ENCODE assay signal across 13 cellular contexts in the genomic region with DNA sequence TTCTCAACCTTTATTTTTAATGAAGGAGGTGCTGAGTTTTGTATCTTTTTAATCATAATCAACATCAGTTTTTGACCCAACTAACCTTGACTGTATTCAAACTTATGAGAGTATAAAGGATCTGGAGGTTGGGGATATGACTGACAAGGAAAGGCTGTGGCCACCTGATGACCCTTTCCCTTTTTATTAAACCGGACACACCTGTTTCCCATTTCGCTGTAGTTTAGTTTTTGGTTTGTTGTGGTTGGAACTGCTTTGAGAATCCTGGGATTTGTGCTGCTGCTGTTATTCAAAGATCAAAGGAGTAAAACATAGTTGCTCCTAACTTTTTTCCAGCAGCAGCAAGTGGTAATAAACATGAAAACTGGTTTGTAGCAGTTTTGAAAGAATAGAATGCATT. TPM values are rescaled to one million over a fixed set of nuclear protein-coding genes. Genes with fewer than 3 reads are reported as not detected.
DNase-seq lines count a peak whose midpoint lies in the region; ATAC-seq, FAIRE-seq and TF ChIP-seq lines count a peak whose summit lies in the region.
"Had no signal": no experiment of that assay in that cellular context is flagged by ENCODE, and none has a peak within 500 bp of the region (broad histone marks: within the 10 kb centered on the region; RNA-seq: fewer than 3 reads in every experiment).

No MANE protein-coding gene starts in this region.

- H3K79me2 ChIP-seq in keratinocyte (ENCODE audit: control insufficient read depth, insufficient read depth, low read length), result no peaks in the 10 kb centered on the region

- H3K27me3 Mint-ChIP-seq in activated T-cell treated with anti-CD3 and anti-CD28 coated beads, Interleukin-2, amount 50 U/mL, for 24 hours, result no peaks in the 10 kb centered on the region
- H3K27me3 Mint-ChIP-seq in natural killer cell (ENCODE audit: low read depth in 2 of 2), result no peaks in the 10 kb centered on the region
- H3K27me3 Mint-ChIP-seq in natural killer cell treated with Interleukin-12 subunit alpha and Interleukin-12 subunit beta and Interleukin-15 and Interleukin-18, amount 100 ng/mL, for 72 hours, result no peaks in the 10 kb centered on the region
- H3K27me3 Mint-ChIP-seq in stimulated activated naive B cell treated with anti-CD40 and anti-IgM and Interleukin-4, amounts not matched to agents 10 μg/mL and 1 μg/mL and 100 μg/mL, for 72 hours, result no peaks in the 10 kb centered on the region
- H3K27me3 Mint-ChIP-seq: CD4-positive, CD25-positive, alpha-beta regulatory T cell had no signal

- intact Hi-C loops in natural killer cell (cut with micrococcal nuclease), result no loop called here

- no peaks in the 10 kb centered on the region for H3K9me1 ChIP-seq in keratinocyte (ENCODE audit: control insufficient read depth, extremely low read depth, insufficient read depth, low read length)

- peaks cover 96% of the 10 kb centered on the region for H3K36me3 Mint-ChIP-seq in activated T-cell treated with anti-CD3 and anti-CD28 coated beads, Interleukin-2, amount 50 U/mL, for 24 hours (ENCODE audit: low read depth)
- peaks cover 41% of the 10 kb centered on the region for H3K36me3 Mint-ChIP-seq in natural killer cell
- peaks cover 28% of the 10 kb centered on the region for H3K36me3 Mint-ChIP-seq in natural killer cell treated with Interleukin-12 subunit alpha and Interleukin-12 subunit beta and Interleukin-15 and Interleukin-18, amount 100 ng/mL, for 72 hours
- H3K36me3 Mint-ChIP-seq in stimulated activated naive B cell treated with anti-CD40 and anti-IgM and Interleukin-4, amounts not matched to agents 10 μg/mL and 1 μg/mL and 100 μg/mL, for 72 hours, result peaks cover 40 to 42% of the 10 kb centered on the region in 2 donors

- no peaks in the 10 kb centered on the region for H3K27me3 ChIP-seq in keratinocyte (ENCODE audit: control insufficient read depth, extremely low read depth, insufficient read depth, low read length)

- no peaks in the 10 kb centered on the region for H3K4me1 ChIP-seq in keratinocyte (ENCODE audit: control insufficient read depth, extremely low read depth, insufficient read depth, low read length)

- dilution Hi-C loops in keratinocyte (cut with MboI; ENCODE audit: extremely low pct_ligation_motif_present, low sequenced_read_pairs), result no loop called here

- no peak overlapping the region for H3K4me3 Mint-ChIP-seq in activated T-cell treated with anti-CD3 and anti-CD28 coated beads, Interleukin-2, amount 50 U/mL, for 24 hours
- no peak overlapping the region for H3K4me3 Mint-ChIP-seq in natural killer cell
- H3K4me3 Mint-ChIP-seq in natural killer cell treated with Interleukin-12 subunit alpha and Interleukin-12 subunit beta and Interleukin-15 and Interleukin-18, amount 100 ng/mL, for 72 hours, result no peak overlapping the region
- no peak overlapping the region for H3K4me3 Mint-ChIP-seq in stimulated activated naive B cell treated with anti-CD40 and anti-IgM and Interleukin-4, amounts not matched to agents 10 μg/mL and 1 μg/mL and 100 μg/mL, for 72 hours
- H3K4me3 Mint-ChIP-seq: CD4-positive, CD25-positive, alpha-beta regulatory T cell; GM23338 had no signal

- H3K27ac Mint-ChIP-seq in activated T-cell treated with anti-CD3 and anti-CD28 coated beads, Interleukin-2, amount 50 U/mL, for 24 hours, result peak overlapping the region; percentile 63
- peak overlapping the region; percentile 2 to 19 for H3K27ac Mint-ChIP-seq in natural killer cell
- H3K27ac Mint-ChIP-seq in natural killer cell treated with Interleukin-12 subunit alpha and Interleukin-12 subunit beta and Interleukin-15 and Interleukin-18, amount 100 ng/mL, for 72 hours, result no peak overlapping the region
- peak overlapping the region; percentile 27 for H3K27ac Mint-ChIP-seq in stimulated activated naive B cell treated with anti-CD40 and anti-IgM and Interleukin-4, amounts not matched to agents 10 μg/mL and 1 μg/mL and 100 μg/mL, for 72 hours
- H3K27ac Mint-ChIP-seq: CD4-positive, CD25-positive, alpha-beta regulatory T cell; GM23338 had no signal

- ATAC-seq in natural killer cell (no peak), left lobe of liver (no peak)
- ATAC-seq in natural killer cell treated with Interleukin-12 subunit alpha and Interleukin-12 subunit beta and Interleukin-15 and Interleukin-18, amount 100 ng/mL, for 72 hours, result no peak
- ATAC-seq in stimulated activated naive B cell treated with anti-CD40 and anti-IgM and Interleukin-4, amounts not matched to agents 10 μg/mL and 1 μg/mL and 100 μg/mL, for 72 hours (replicated peaks), result no peak
- ATAC-seq: GM23338 had no signal

- no peaks in the 10 kb centered on the region for H3K9me3 ChIP-seq in keratinocyte (ENCODE audit: control insufficient read depth, low read depth, low read length)

- no peak overlapping the region for H2AFZ ChIP-seq in keratinocyte (ENCODE audit: control insufficient read depth, low read length)
- H2AFZ ChIP-seq: GM23338 had no signal

- H3K9ac ChIP-seq in keratinocyte (ENCODE audit: control insufficient read depth, extremely low read depth, insufficient read depth, low read length), result no peak overlapping the region

- H4K20me1 ChIP-seq in keratinocyte (ENCODE audit: control insufficient read depth, extremely low read depth, insufficient read depth, low read length), result no peaks in the 10 kb centered on the region

- DNase-seq in activated T-cell treated with anti-CD3 and anti-CD28 coated beads, Interleukin-2, amount 50 U/mL, for 24 hours, result no peak
- DNase-seq in activated T-cell treated with anti-CD3 and anti-CD28 coated beads for 4 hours (no peak), natural killer cell (no peak), keratinocyte (ENCODE audit: low read depth, low spot score) (no peak), left lobe of liver (ENCODE audit: low spot score) (no peak)
- DNase-seq in natural killer cell treated with Interleukin-12 subunit alpha and Interleukin-12 subunit beta and Interleukin-15 and Interleukin-18, amount 100 ng/mL, for 72 hours (ENCODE audit: low spot score), result no peak
- DNase-seq in stimulated activated naive B cell treated with anti-CD40 and anti-IgM and Interleukin-4, amounts not matched to agents 10 μg/mL and 1 μg/mL and 100 μg/mL, for 72 hours, result no peak
- no peak for DNase-seq in activated CD4-positive, CD25-positive, alpha-beta regulatory T cell (lab: John Stamatoyannopoulos, UW)
- DNase-seq: CD4-positive, CD25-positive, alpha-beta regulatory T cell; DMS53; H7 had no signal

- peak; percentile 23 for FAIRE-seq in keratinocyte (lab: Jason Lieb, UNC)

- peaks cover 24 to 25% of the 10 kb centered on the region in 2 experiments for H3K36me3 ChIP-seq in keratinocyte (ENCODE audit: control insufficient read depth in 2 of 2, extremely low read depth in 1 of 2, insufficient read depth in 2 of 2, low read length in 2 of 2)

- no peak overlapping the region for H3K27ac ChIP-seq in keratinocyte (ENCODE audit: control insufficient read depth, insufficient read depth, low read length)
- H3K27ac ChIP-seq: 22Rv1 had no signal

- no peak overlapping the region for H3K4me2 ChIP-seq in keratinocyte (ENCODE audit: control insufficient read depth, extremely low read depth, insufficient read depth, low read depth, low read length)
- H3K4me2 ChIP-seq: GM23338 had no signal

- H3K9me3 Mint-ChIP-seq in activated T-cell treated with anti-CD3 and anti-CD28 coated beads, Interleukin-2, amount 50 U/mL, for 24 hours, result no peaks in the 10 kb centered on the region
- no peaks in the 10 kb centered on the region for H3K9me3 Mint-ChIP-seq in natural killer cell
- H3K9me3 Mint-ChIP-seq in natural killer cell treated with Interleukin-12 subunit alpha and Interleukin-12 subunit beta and Interleukin-15 and Interleukin-18, amount 100 ng/mL, for 72 hours, result no peaks in the 10 kb centered on the region
- H3K9me3 Mint-ChIP-seq in stimulated activated naive B cell treated with anti-CD40 and anti-IgM and Interleukin-4, amounts not matched to agents 10 μg/mL and 1 μg/mL and 100 μg/mL, for 72 hours, result no peaks in the 10 kb centered on the region
- H3K9me3 Mint-ChIP-seq: CD4-positive, CD25-positive, alpha-beta regulatory T cell; GM23338 had no signal

- peaks cover 35% of the 10 kb centered on the region for H3K4me1 Mint-ChIP-seq in activated T-cell treated with anti-CD3 and anti-CD28 coated beads, Interleukin-2, amount 50 U/mL, for 24 hours (ENCODE audit: low read depth)
- peaks cover 8 to 13% of the 10 kb centered on the region in 2 donors for H3K4me1 Mint-ChIP-seq in natural killer cell
- H3K4me1 Mint-ChIP-seq in natural killer cell treated with Interleukin-12 subunit alpha and Interleukin-12 subunit beta and Interleukin-15 and Interleukin-18, amount 100 ng/mL, for 72 hours (ENCODE audit: low read depth in 2 of 2), result peaks cover 0 to 6% of the 10 kb centered on the region in 2 donors
- H3K4me1 Mint-ChIP-seq in stimulated activated naive B cell treated with anti-CD40 and anti-IgM and Interleukin-4, amounts not matched to agents 10 μg/mL and 1 μg/mL and 100 μg/mL, for 72 hours, result no peaks in the 10 kb centered on the region
- H3K4me1 Mint-ChIP-seq: GM23338 had no signal

- H3K4me3 ChIP-seq in keratinocyte (ENCODE audit: control insufficient read depth in 2 of 3, extremely low read depth in 1 of 3, insufficient read depth in 2 of 3, low read depth in 1 of 3, low read length in 3 of 3), result no peak overlapping the region
- H3K4me3 ChIP-seq: GM23338 had no signal

- TF ChIP-seq CTCF in natural killer cell (IDR thresholded peaks at IDR 0.05) (no peak), keratinocyte (optimal IDR thresholded peaks at IDR 0.05 in 1 of 3, IDR thresholded peaks at IDR 0.05 in 1 of 3, conservative IDR thresholded peaks at IDR 0.05 in 1 of 3; ENCODE audit: extremely low read depth in 1 of 3, insufficient read depth in 2 of 3, low read length in 3 of 3) (no peak)

RNA-seq across cellular contexts. Expression of a gene that starts 12.4 kb away (rescaled TPM):
- total RNA-seq in natural killer cell, result 10 to 100 TPM; 73.9 to 97.2 (median 95.4) TPM
- 100 to 1,000 TPM in 1 of 2 donors, 10 to 100 TPM in 1; 94.7 to 105 TPM for total RNA-seq in natural killer cell treated with Interleukin-12 subunit alpha and Interleukin-12 subunit beta and Interleukin-15 and Interleukin-18, amount 100 ng/mL, for 72 hours
- 13.5 to 29.5 TPM (median 21.6 TPM) in 3 replicates for polyA plus RNA-seq in keratinocyte
- 10.2 TPM for polyA plus RNA-seq in keratinocyte (2011; ENCODE audit: low read depth)
- polyA plus RNA-seq in keratinocyte (2011; cell fraction: cytosol; rRNA removed), result 12.1 and 18.1 TPM in 2 replicates
- 26.0 and 28.3 TPM in 2 replicates for polyA plus RNA-seq in keratinocyte (2011; cell fraction: nucleus; rRNA removed)
- 18.7 and 22.6 TPM in 2 replicates for polyA plus RNA-seq in keratinocyte (2012; ENCODE audit: low replicate concordance)
- polyA minus RNA-seq in keratinocyte, result 8.6 to 17.9 TPM (median 14.7 TPM) in 3 replicates
- polyA minus RNA-seq in keratinocyte (2011; cell fraction: cytosol; rRNA and poly(A)+ RNA removed), result 3.5 TPM
- 6.2 and 16.1 TPM in 2 replicates for polyA minus RNA-seq in keratinocyte (2011; cell fraction: nucleus; rRNA and poly(A)+ RNA removed)
- 11.8 TPM for total RNA-seq in left lobe of liver

RNA-seq across cellular contexts. Expression of a gene that starts 12.6 kb away (rescaled TPM):
- total RNA-seq in natural killer cell (1 to 10 TPM; 1.9 to 2.6 (median 2.1) TPM), left lobe of liver (0.38 TPM)
- total RNA-seq in natural killer cell treated with Interleukin-12 subunit alpha and Interleukin-12 subunit beta and Interleukin-15 and Interleukin-18, amount 100 ng/mL, for 72 hours, result 10 to 100 TPM; 20.7 to 56.4 TPM
- polyA plus RNA-seq in keratinocyte, result 1.1 to 6.5 TPM (median 5.8 TPM) in 3 replicates
- not detected for polyA plus RNA-seq in keratinocyte (2011; ENCODE audit: low read depth)
- 1.2 and 1.8 TPM in 2 replicates for polyA plus RNA-seq in keratinocyte (2011; cell fraction: cytosol; rRNA removed)
- polyA plus RNA-seq in keratinocyte (2011; cell fraction: nucleus; rRNA removed), result 1.5 and 1.8 TPM in 2 replicates
- polyA plus RNA-seq in keratinocyte (2012; ENCODE audit: low replicate concordance), result 0.20 and 4.2 TPM in 2 replicates
- 1.4 to 6.3 TPM (median 5.5 TPM) in 3 replicates for polyA minus RNA-seq in keratinocyte
- polyA minus RNA-seq in keratinocyte (2011; cell fraction: cytosol; rRNA and poly(A)+ RNA removed), result 1.2 TPM
- 0.63 and 1.5 TPM in 2 replicates for polyA minus RNA-seq in keratinocyte (2011; cell fraction: nucleus; rRNA and poly(A)+ RNA removed)

RNA-seq across cellular contexts. Expression of a gene that starts 50.8 kb away (rescaled TPM):
- total RNA-seq in natural killer cell (10 to 100 TPM; 61.4 to 78.4 (median 68.8) TPM), left lobe of liver (14.5 TPM)
- 10 to 100 TPM; 53.9 to 59.3 TPM for total RNA-seq in natural killer cell treated with Interleukin-12 subunit alpha and Interleukin-12 subunit beta and Interleukin-15 and Interleukin-18, amount 100 ng/mL, for 72 hours
- polyA plus RNA-seq in keratinocyte, result 12.5 to 14.4 TPM (median 13.6 TPM) in 3 replicates
- polyA plus RNA-seq in keratinocyte (2011; ENCODE audit: low read depth), result 6.5 TPM
- 10.8 and 11.2 TPM in 2 replicates for polyA plus RNA-seq in keratinocyte (2011; cell fraction: cytosol; rRNA removed)
- 24.2 and 30.2 TPM in 2 replicates for polyA plus RNA-seq in keratinocyte (2011; cell fraction: nucleus; rRNA removed)
- 9.5 and 19.0 TPM in 2 replicates for polyA plus RNA-seq in keratinocyte (2012; ENCODE audit: low replicate concordance)
- 13.1 to 32.5 TPM (median 13.9 TPM) in 3 replicates for polyA minus RNA-seq in keratinocyte
- 23.6 TPM for polyA minus RNA-seq in keratinocyte (2011; cell fraction: cytosol; rRNA and poly(A)+ RNA removed)
- polyA minus RNA-seq in keratinocyte (2011; cell fraction: nucleus; rRNA and poly(A)+ RNA removed), result 10.7 and 12.7 TPM in 2 replicates

Comparison
In these comparisons a context has a peak if more than half of its experiments do, and no peak if none do; other contexts are left out.
1. H3K27ac Mint-ChIP-seq: peak in activated T-cell treated with anti-CD3 and anti-CD28 coated beads, Interleukin-2, amount 50 U/mL, for 24 hours (single experiment), natural killer cell (2 of 2) and stimulated activated naive B cell treated with anti-CD40 and anti-IgM and Interleukin-4, amounts not matched to agents 10 μg/mL and 1 μg/mL and 100 μg/mL, for 72 hours (single experiment); none in natural killer cell treated with Interleukin-12 subunit alpha and Interleukin-12 subunit beta and Interleukin-15 and Interleukin-18, amount 100 ng/mL, for 72 hours (0 of 2).
2. RNA of a gene that starts 12.6 kb away (total RNA-seq): 20.7 to 56.4 TPM in natural killer cell treated with Interleukin-12 subunit alpha and Interleukin-12 subunit beta and Interleukin-15 and Interleukin-18, amount 100 ng/mL, for 72 hours; 1.9 to 2.6 TPM in natural killer cell and 0.38 TPM in left lobe of liver (single experiment); every median in the first group is over 4 times any median in the second.